ENCODE assay signal across 10 cellular contexts in genomic region chr3:30642715-30643361, GRCh38. TPM values are rescaled to one million over a fixed set of nuclear protein-coding genes. Genes with fewer than 3 reads are reported as not detected.
DNase-seq lines count a peak whose midpoint lies in the region; ATAC-seq and TF ChIP-seq lines count a peak whose summit lies in the region.
"Had no signal": no experiment of that assay in that cellular context is flagged by ENCODE, and none has a peak within 500 bp of the region (broad histone marks: within the 10 kb centered on the region; RNA-seq: fewer than 3 reads in every experiment).

No MANE protein-coding gene starts in this region.

- H3K9me2 ChIP-seq in Karpas-422 (replicated peaks; ENCODE audit: insufficient read depth, low read length): no peaks in the 10 kb centered on the region

- CTCF ChIA-PET in activated CD4-positive, alpha-beta T cell treated with anti-CD3 and anti-CD28 coated beads for 36 hours (lab: Charles Lee): interaction anchor here (0.9 to 3.5 kb wide), 9 partner anchors 10 to 36 kb away, joined by 3 to 14 read pairs (median 4); partner anchors contain the start of gene TGFBR2

- H3K4me1 ChIP-seq in heart right ventricle (peaks cover 16 to 100% (median 76%) of the 10 kb centered on the region in 9 donors), thoracic aorta (ENCODE audit: control insufficient read depth in 1 of 2, low read depth in 2 of 2) (peaks cover 73 to 77% of the 10 kb centered on the region in 2 donors), Karpas-422 (ENCODE audit: low read length) (no peaks in the 10 kb centered on the region)

- H3K4me3 Mint-ChIP-seq in activated CD4-positive, alpha-beta T cell treated with anti-CD3 and anti-CD28 coated beads for 36 hours: no peak overlapping the region

- H3K4me1 Mint-ChIP-seq in activated CD4-positive, alpha-beta T cell treated with anti-CD3 and anti-CD28 coated beads for 36 hours: peaks cover 94% of the 10 kb centered on the region

- peaks cover 55% of the 10 kb centered on the region for H3K36me3 Mint-ChIP-seq in activated CD4-positive, alpha-beta T cell treated with anti-CD3 and anti-CD28 coated beads for 36 hours (ENCODE audit: low read depth)

- H3K9me3 ChIP-seq in heart right ventricle (no peaks in the 10 kb centered on the region), thoracic aorta (no peaks in the 10 kb centered on the region), Karpas-422 (ENCODE audit: low read length) (no peaks in the 10 kb centered on the region)

- no peak overlapping the region for H3K4me2 ChIP-seq in Karpas-422 (ENCODE audit: low read depth, low read length, poor library complexity, severe bottlenecking)

- no peaks in the 10 kb centered on the region for H4K20me1 ChIP-seq in Karpas-422 (ENCODE audit: insufficient read depth, low read depth, low read length)

- H3K27me3 ChIP-seq in heart right ventricle (no peaks in the 10 kb centered on the region), thoracic aorta (replicated peaks; ENCODE audit: insufficient read depth) (no peaks in the 10 kb centered on the region), Karpas-422 (ENCODE audit: low read length) (no peaks in the 10 kb centered on the region)

- TF ChIP-seq CTCF in heart right ventricle (IDR thresholded peaks at IDR 0.05) (no peak), thoracic aorta (IDR thresholded peaks at IDR 0.05) (no peak)

- peak overlapping the region; percentile 94 for H3K27ac Mint-ChIP-seq in activated CD4-positive, alpha-beta T cell treated with anti-CD3 and anti-CD28 coated beads for 36 hours

- no peak for ATAC-seq in activated CD4-positive, alpha-beta T cell treated with anti-CD3 and anti-CD28 coated beads for 36 hours
- ATAC-seq in heart right ventricle (peak in 6 of 8 donors; percentile 10 to 55 (median 40)), thoracic aorta (ENCODE audit: insufficient number of reproducible peaks, low FRiP score, low read depth) (no peak)

- H3K9me3 Mint-ChIP-seq in activated CD4-positive, alpha-beta T cell treated with anti-CD3 and anti-CD28 coated beads for 36 hours (ENCODE audit: low read depth): no peaks in the 10 kb centered on the region

- no peak for DNase-seq in activated CD4-positive, alpha-beta T cell treated with anti-CD3 and anti-CD28 coated beads for 36 hours
- DNase-seq in activated CD4-positive, alpha-beta T cell treated with anti-CD3 and anti-CD28 coated beads for 4 hours: no peak
- DNase-seq in RPMI8226 (peak; percentile 34), heart right ventricle (no peak), thoracic aorta (ENCODE audit: low spot score) (no peak), DMS153 (lab: John Stamatoyannopoulos, UW) (no peak), GDM1 (lab: John Stamatoyannopoulos, UW) (no peak), Karpas-422 (no peak)
- DNase-seq: ACHN, islet precursor cell had no signal

- intact Hi-C loops in activated CD4-positive, alpha-beta T cell treated with anti-CD3 and anti-CD28 coated beads for 36 hours (cut with DNase I, micrococcal nuclease): loop anchor here (5.0 kb wide), 2 partner anchors 36 to 889 kb away; partner anchors contain the start of genes STT3B (in 1 of the 2) and TGFBR2 (in 1 of the 2)
- intact Hi-C loops in heart right ventricle (cut with DNase I): no loop called here

- POLR2A ChIA-PET in activated CD4-positive, alpha-beta T cell treated with anti-CD3 and anti-CD28 coated beads for 36 hours (lab: Charles Lee): interaction anchor here (0.6 to 2.7 kb wide), 4 partner anchors 13 to 41 kb away, joined by 3 to 13 read pairs (median 6); no protein-coding TSS in a partner anchor

- H3K36me3 ChIP-seq in heart right ventricle (peaks cover 0 to 53% (median 14%) of the 10 kb centered on the region in 9 donors), thoracic aorta (peaks cover 25% of the 10 kb centered on the region), Karpas-422 (ENCODE audit: insufficient read depth, low read length) (no peaks in the 10 kb centered on the region)

- H3K79me2 ChIP-seq in Karpas-422 (ENCODE audit: low read length): no peaks in the 10 kb centered on the region

- no peak overlapping the region for H2AFZ ChIP-seq in Karpas-422 (ENCODE audit: low read length)

- H3K4me3 ChIP-seq in heart right ventricle (no peak overlapping the region), thoracic aorta (peak overlapping the region; percentile 3), Karpas-422 (ENCODE audit: low read length) (no peak overlapping the region)

- peak overlapping the region in 9 of 10 donors; percentile 13 to 84 (median 72) for H3K27ac ChIP-seq in heart right ventricle
- H3K27ac ChIP-seq in thoracic aorta: peak overlapping the region; percentile 25 to 72
- no peak overlapping the region for H3K27ac ChIP-seq in Karpas-422 (ENCODE audit: low read length)

- no peaks in the 10 kb centered on the region for H3K27me3 Mint-ChIP-seq in activated CD4-positive, alpha-beta T cell treated with anti-CD3 and anti-CD28 coated beads for 36 hours

- H3K9ac ChIP-seq in Karpas-422 (ENCODE audit: low read length): no peak overlapping the region

- WGBS in heart right ventricle, 2 donors: 11 to 26% methylated on average over 4 of the region's 4 CpGs

RNA-seq across cellular contexts. Expression of gene TGFBR2, which starts 36.4 kb away (rescaled TPM):
- total RNA-seq in activated CD4-positive, alpha-beta T cell treated with anti-CD3 and anti-CD28 coated beads for 36 hours: 10 to 100 TPM; 45.5 to 46.6 TPM
- total RNA-seq in heart right ventricle (100 to 1,000 TPM in 5 of 10 donors, 10 to 100 TPM in 5; 71.1 to 197 (median 92.1) TPM), thoracic aorta (100 to 1,000 TPM; 250 to 355 TPM)
- 10 to 100 TPM; 14.6 to 81.4 TPM for polyA plus RNA-seq in heart right ventricle
- total RNA-seq in Karpas-422 (2014; rRNA removed; shearing (Covaris generic); ENCODE audit: low replicate concordance): not detected in 2 replicates

Comparison
In these comparisons a context has a peak if more than half of its experiments do, and no peak if none do; other contexts are left out.
1. ATAC-seq: peak in heart right ventricle (6 of 8); none in activated CD4-positive, alpha-beta T cell treated with anti-CD3 and anti-CD28 coated beads for 36 hours (single experiment) and thoracic aorta (single experiment).
2. RNA of gene TGFBR2, which starts 36.4 kb away (total RNA-seq): 250 to 355 TPM in thoracic aorta, 71.1 to 197 TPM in heart right ventricle and 45.5 to 46.6 TPM in activated CD4-positive, alpha-beta T cell treated with anti-CD3 and anti-CD28 coated beads for 36 hours; not detected in Karpas-422; every median in the first group is over 10 times any median in the second.
3. intact Hi-C loops: an anchor here in activated CD4-positive, alpha-beta T cell treated with anti-CD3 and anti-CD28 coated beads for 36 hours (5.0 kb wide); none called in heart right ventricle.